ENCODE assay signal across 15 cellular contexts in the genomic region with DNA sequence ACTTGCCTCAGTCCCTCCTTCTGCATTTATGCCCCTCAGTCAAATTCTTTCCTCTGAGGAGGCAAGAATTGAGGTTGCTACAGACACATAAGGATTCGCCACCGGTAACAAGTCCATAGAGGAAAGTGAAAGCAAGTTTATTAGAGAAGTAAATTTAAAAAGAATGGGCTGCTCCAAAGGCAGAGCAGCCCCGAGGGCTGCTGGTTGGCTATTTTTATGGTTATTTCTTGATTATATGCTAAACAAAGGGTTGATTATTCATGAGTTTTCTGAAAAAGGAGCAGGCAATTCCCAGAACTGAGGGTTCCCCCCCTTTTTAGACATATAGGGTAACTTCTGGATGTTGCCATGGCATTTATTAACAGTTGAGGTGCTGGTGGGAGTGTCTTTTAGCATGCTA. TPM values are rescaled to one million over a fixed set of nuclear protein-coding genes. Genes with fewer than 3 reads are reported as not detected.
DNase-seq lines count a peak whose midpoint lies in the region; ATAC-seq and TF ChIP-seq lines count a peak whose summit lies in the region.
"Had no signal": no experiment of that assay in that cellular context is flagged by ENCODE, and none has a peak within 500 bp of the region (broad histone marks: within the 10 kb centered on the region; RNA-seq: fewer than 3 reads in every experiment).

No MANE protein-coding gene starts in this region.

- peak overlapping the region; percentile 75; the same call in 1 of the 2 replicates for H2AFZ ChIP-seq in GM23338

- DNase-seq in GM23338 (ENCODE audit: low spot score) (peak; percentile 28), NOMO-1 (lab: John Stamatoyannopoulos, UW; ENCODE audit: unreplicated experiment in 2 of 2) (peak; percentile 32 to 70), esophagus muscularis mucosa (ENCODE audit: extremely low spot score) (no peak), GM13977 (ENCODE audit: low spot score) (no peak), GM10248 (ENCODE audit: extremely low spot score) (no peak), NCI-H1436 (lab: John Stamatoyannopoulos, UW) (no peak)
- DNase-seq in naive thymus-derived CD4-positive, alpha-beta T cell = peak in 1 of 9 donors; percentile 16
- no peak for DNase-seq in activated CD4-positive, CD25-positive, alpha-beta regulatory T cell treated with anti-CD3 and anti-CD28 coated beads, Interleukin-2, amount 50 U/mL, for 72 hours
- DNase-seq: activated CD4-positive, alpha-beta T cell treated with anti-CD3 and anti-CD28 coated beads, Interleukin-2, amount 50 U/mL, for 48 hours; EL; MG63; NCI-H524 treated with DMSO at 0.1 percent for 48 hours; nucleus accumbens; stimulated activated CD4-positive, alpha-beta T cell treated with anti-CD3 and anti-CD28 coated beads, Interleukin-2, amount 100 ng/mL, for 48 hours had no signal

- no peaks in the 10 kb centered on the region for H3F3A ChIP-seq in GM23338 (replicated peaks; ENCODE audit: low read depth)

- H3K79me2 ChIP-seq in GM23338 (replicated peaks; ENCODE audit: insufficient read depth) = no peaks in the 10 kb centered on the region

- no peaks in the 10 kb centered on the region for H3K9me2 ChIP-seq in GM23338 (ENCODE audit: insufficient read depth)

- H3K27me3 Mint-ChIP-seq in GM23338 (ENCODE audit: insufficient read depth, low read depth, poor library complexity) = no peaks in the 10 kb centered on the region
- H3K27me3 Mint-ChIP-seq in naive thymus-derived CD4-positive, alpha-beta T cell = peaks cover 0 to 8% (median 0%) of the 10 kb centered on the region in 5 donors
- H3K27me3 Mint-ChIP-seq: activated naive CD4-positive, alpha-beta T cell treated with anti-CD3 and anti-CD28 coated beads, Interleukin-2, amount 50 U/mL, for 24 hours had no signal

- POLR2A ChIA-PET in naive thymus-derived CD4-positive, alpha-beta T cell (lab: Charles Lee) = interaction anchor here (2.3 kb wide), 1 partner anchor 77 kb away, joined by 5 read pairs; no protein-coding TSS in a partner anchor
- POLR2A ChIA-PET in GM10248 (lab: Yijun Ruan, JAX) = no interaction called here

- no peaks in the 10 kb centered on the region for H4K20me1 ChIP-seq in GM23338 (replicated peaks; ENCODE audit: insufficient read depth)

- no peak for TF ChIP-seq POLR2A in esophagus muscularis mucosa (IDR thresholded peaks at IDR 0.05; ENCODE audit: low read depth)

- 62% methylated on average over 3 of the region's 3 CpGs for WGBS in esophagus muscularis mucosa

- H3K36me3 ChIP-seq in GM23338 (ENCODE audit: insufficient read depth) (no peaks in the 10 kb centered on the region), esophagus muscularis mucosa (no peaks in the 10 kb centered on the region)
- H3K36me3 ChIP-seq in naive thymus-derived CD4-positive, alpha-beta T cell (ENCODE audit: control insufficient read depth in 2 of 3, insufficient read depth in 3 of 3, low read length in 3 of 3) = no peaks in the 10 kb centered on the region
- H3K36me3 ChIP-seq: MG63 had no signal

- H3K4me1 ChIP-seq in GM23338 (ENCODE audit: insufficient read depth) = peaks cover 24% of the 10 kb centered on the region
- H3K4me1 ChIP-seq in esophagus muscularis mucosa = peaks cover 0 to 15% (median 9%) of the 10 kb centered on the region in 4 donors
- no peaks in the 10 kb centered on the region for H3K4me1 ChIP-seq in naive thymus-derived CD4-positive, alpha-beta T cell (ENCODE audit: control insufficient read depth in 2 of 2, insufficient read depth in 2 of 2, low read length in 2 of 2)

- H3K27ac ChIP-seq in GM23338 (ENCODE audit: low read depth) (0 out of 2 replicates have a peak overlapping the region, but pooled peaks have one; percentile 65), esophagus muscularis mucosa (replicated peaks in 1 of 4) (no peak overlapping the region)
- H3K27ac ChIP-seq in naive thymus-derived CD4-positive, alpha-beta T cell (ENCODE audit: low read depth, low read length) = no peak overlapping the region

- H3K36me3 Mint-ChIP-seq in GM23338 (ENCODE audit: low read depth) = no peaks in the 10 kb centered on the region
- H3K36me3 Mint-ChIP-seq in naive thymus-derived CD4-positive, alpha-beta T cell = no peaks in the 10 kb centered on the region

- H3K9me3 ChIP-seq in esophagus muscularis mucosa = no peaks in the 10 kb centered on the region
- H3K9me3 ChIP-seq in naive thymus-derived CD4-positive, alpha-beta T cell (ENCODE audit: control insufficient read depth in 2 of 3, low read length in 3 of 3) = no peaks in the 10 kb centered on the region
- H3K9me3 ChIP-seq: MG63 had no signal

- H3K4me3 ChIP-seq in GM23338 = no peak overlapping the region
- peak overlapping the region in 3 of 4 donors; percentile 13 to 27 (median 16) for H3K4me3 ChIP-seq in esophagus muscularis mucosa
- no peak overlapping the region for H3K4me3 ChIP-seq in naive thymus-derived CD4-positive, alpha-beta T cell (ENCODE audit: low read length)
- H3K4me3 ChIP-seq: MG63 had no signal

- H3K27ac Mint-ChIP-seq in GM23338 = no peak overlapping the region
- peak overlapping the region in 1 of 9 donors; percentile 30 for H3K27ac Mint-ChIP-seq in naive thymus-derived CD4-positive, alpha-beta T cell
- H3K27ac Mint-ChIP-seq: activated naive CD4-positive, alpha-beta T cell treated with anti-CD3 and anti-CD28 coated beads, Interleukin-2, amount 50 U/mL, for 24 hours had no signal

- H3K4me1 Mint-ChIP-seq in GM23338 = peaks cover 28% of the 10 kb centered on the region
- peaks cover 4 to 17% (median 14%) of the 10 kb centered on the region in 7 donors for H3K4me1 Mint-ChIP-seq in naive thymus-derived CD4-positive, alpha-beta T cell

- no peaks in the 10 kb centered on the region for H3K27me3 ChIP-seq in GM23338 (ENCODE audit: insufficient read depth)
- no peaks in the 10 kb centered on the region for H3K27me3 ChIP-seq in esophagus muscularis mucosa
- H3K27me3 ChIP-seq in naive thymus-derived CD4-positive, alpha-beta T cell (ENCODE audit: control insufficient read depth in 2 of 2, insufficient read depth in 2 of 2, low read length in 2 of 2) = no peaks in the 10 kb centered on the region
- H3K27me3 ChIP-seq: MG63 had no signal

- CTCF ChIA-PET in naive thymus-derived CD4-positive, alpha-beta T cell (lab: Charles Lee) = no interaction called here
- CTCF ChIA-PET in GM10248 (lab: Yijun Ruan, JAX) = interaction anchor here (1.2 kb wide), 1 partner anchor 25 kb away, joined by 3 read pairs; no protein-coding TSS in a partner anchor

- ATAC-seq in GM23338 = peak; percentile 66
- no peak for ATAC-seq in naive thymus-derived CD4-positive, alpha-beta T cell

- H3K4me3 Mint-ChIP-seq in GM23338 = no peak overlapping the region
- H3K4me3 Mint-ChIP-seq in naive thymus-derived CD4-positive, alpha-beta T cell = peak overlapping the region in 7 of 10 donors; percentile 20 to 57 (median 39)
- H3K4me3 Mint-ChIP-seq: activated naive CD4-positive, alpha-beta T cell treated with anti-CD3 and anti-CD28 coated beads, Interleukin-2, amount 50 U/mL, for 24 hours had no signal

- TF ChIP-seq CTCF in GM23338 (conservative IDR thresholded peaks at IDR 0.05; ENCODE audit: low read depth in 2 of 2) (no peak), esophagus muscularis mucosa (IDR thresholded peaks at IDR 0.05) (no peak), GM13977 (IDR thresholded peaks at IDR 0.05; ENCODE audit: extremely low read depth, insufficient read depth, missing control alignments) (no peak), GM10248 (IDR thresholded peaks at IDR 0.05; ENCODE audit: control extremely low read depth, extremely low read depth, low read depth, missing control alignments) (no peak)

- H3K9me3 Mint-ChIP-seq in GM23338 = peaks cover 3% of the 10 kb centered on the region; the same call in 1 of the 3 replicates
- H3K9me3 Mint-ChIP-seq in naive thymus-derived CD4-positive, alpha-beta T cell = no peaks in the 10 kb centered on the region
- H3K9me3 Mint-ChIP-seq: activated naive CD4-positive, alpha-beta T cell treated with anti-CD3 and anti-CD28 coated beads, Interleukin-2, amount 50 U/mL, for 24 hours had no signal

- intact Hi-C loops in esophagus muscularis mucosa (cut with DNase I) = no loop called here
- intact Hi-C loops in naive thymus-derived CD4-positive, alpha-beta T cell (cut with micrococcal nuclease) = no loop called here

- no peak for TF ChIP-seq EP300 in esophagus muscularis mucosa (IDR thresholded peaks at IDR 0.05)

- in situ Hi-C loops in GM13977 (cut with MboI; ENCODE audit: low pct_unique_long_range_greater_than_20kb, low sequenced_read_pairs, unreplicated experiment) = no loop called here

- H3K4me2 ChIP-seq in GM23338 = peak overlapping the region; percentile 46; the same call in 1 of the 2 replicates

TF ChIP-seq in GM23338, 12 proteins besides CTCF, POLR2A, EP300 and RAD21 (continues in another document):
- TF ChIP-seq, protein P1, sequence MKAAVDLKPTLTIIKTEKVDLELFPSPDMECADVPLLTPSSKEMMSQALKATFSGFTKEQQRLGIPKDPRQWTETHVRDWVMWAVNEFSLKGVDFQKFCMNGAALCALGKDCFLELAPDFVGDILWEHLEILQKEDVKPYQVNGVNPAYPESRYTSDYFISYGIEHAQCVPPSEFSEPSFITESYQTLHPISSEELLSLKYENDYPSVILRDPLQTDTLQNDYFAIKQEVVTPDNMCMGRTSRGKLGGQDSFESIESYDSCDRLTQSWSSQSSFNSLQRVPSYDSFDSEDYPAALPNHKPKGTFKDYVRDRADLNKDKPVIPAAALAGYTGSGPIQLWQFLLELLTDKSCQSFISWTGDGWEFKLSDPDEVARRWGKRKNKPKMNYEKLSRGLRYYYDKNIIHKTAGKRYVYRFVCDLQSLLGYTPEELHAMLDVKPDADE (IDR thresholded peaks at IDR 0.05) = no peak

RNA-seq across cellular contexts. Expression of gene RNGTT, which starts 44.9 kb away (rescaled TPM):
- 29.2 and 30.7 TPM in 2 replicates for total RNA-seq in GM23338 (2014; rRNA removed; shearing (Covaris generic))
- 10.8 and 11.2 TPM in 2 replicates for polyA plus RNA-seq in GM23338 (2016; fragmentation: Nextera tagmentation; extraction: Ambion mirVana)
- total RNA-seq in esophagus muscularis mucosa = 10 to 100 TPM; 10.7 to 13.9 (median 12.0) TPM
- 10 to 100 TPM; 15.4 to 26.5 (median 20.8) TPM for total RNA-seq in naive thymus-derived CD4-positive, alpha-beta T cell
- 10 to 100 TPM; 16.8 to 17.9 TPM for polyA plus RNA-seq in naive thymus-derived CD4-positive, alpha-beta T cell

Comparison
In these comparisons a context has a peak if more than half of its experiments do, and no peak if none do; other contexts are left out.
1. DNase-seq: peak in GM23338 (single experiment) and NOMO-1 (2 of 2); none in esophagus muscularis mucosa (single experiment), activated CD4-positive, CD25-positive, alpha-beta regulatory T cell treated with anti-CD3 and anti-CD28 coated beads, Interleukin-2, amount 50 U/mL, for 72 hours (single experiment), GM13977 (single experiment), GM10248 (single experiment) and NCI-H1436 (single experiment).
2. H3K4me3 ChIP-seq: peak in esophagus muscularis mucosa (3 of 4); none in GM23338 (single experiment) and naive thymus-derived CD4-positive, alpha-beta T cell (single experiment).